ENCODE assay signal across 1 cellular context in the genomic region with DNA sequence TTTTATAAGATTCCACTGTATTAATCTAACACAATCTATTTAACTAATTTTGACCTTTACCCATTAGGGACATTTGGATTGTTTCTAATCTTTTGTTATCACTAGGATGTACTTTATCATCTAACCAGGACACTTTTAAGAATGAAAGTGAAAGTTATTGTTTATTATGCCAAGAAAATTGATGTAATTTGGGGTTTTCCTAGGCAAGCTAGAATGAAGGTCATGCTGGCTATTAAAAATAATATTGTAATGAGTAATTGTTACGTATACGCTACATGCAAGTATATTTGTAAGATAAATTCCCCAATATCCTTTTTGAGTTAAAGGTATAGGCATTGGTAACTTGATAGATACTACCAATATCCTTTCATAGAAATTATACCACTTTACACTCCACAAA.
TF ChIP-seq lines count a peak whose summit lies in the region.

No MANE protein-coding gene starts in this region.

TF ChIP-seq in SK-N-SH, 30 proteins besides CTCF, POLR2A, EP300 and RAD21 (continued from another document):
- TF ChIP-seq USF2 (IDR thresholded peaks at IDR 0.05; ENCODE audit: borderline replicate concordance, low read depth, low read length), result no peak
